7 cellular contexts compared by ENCODE assay signal in the genomic region with DNA sequence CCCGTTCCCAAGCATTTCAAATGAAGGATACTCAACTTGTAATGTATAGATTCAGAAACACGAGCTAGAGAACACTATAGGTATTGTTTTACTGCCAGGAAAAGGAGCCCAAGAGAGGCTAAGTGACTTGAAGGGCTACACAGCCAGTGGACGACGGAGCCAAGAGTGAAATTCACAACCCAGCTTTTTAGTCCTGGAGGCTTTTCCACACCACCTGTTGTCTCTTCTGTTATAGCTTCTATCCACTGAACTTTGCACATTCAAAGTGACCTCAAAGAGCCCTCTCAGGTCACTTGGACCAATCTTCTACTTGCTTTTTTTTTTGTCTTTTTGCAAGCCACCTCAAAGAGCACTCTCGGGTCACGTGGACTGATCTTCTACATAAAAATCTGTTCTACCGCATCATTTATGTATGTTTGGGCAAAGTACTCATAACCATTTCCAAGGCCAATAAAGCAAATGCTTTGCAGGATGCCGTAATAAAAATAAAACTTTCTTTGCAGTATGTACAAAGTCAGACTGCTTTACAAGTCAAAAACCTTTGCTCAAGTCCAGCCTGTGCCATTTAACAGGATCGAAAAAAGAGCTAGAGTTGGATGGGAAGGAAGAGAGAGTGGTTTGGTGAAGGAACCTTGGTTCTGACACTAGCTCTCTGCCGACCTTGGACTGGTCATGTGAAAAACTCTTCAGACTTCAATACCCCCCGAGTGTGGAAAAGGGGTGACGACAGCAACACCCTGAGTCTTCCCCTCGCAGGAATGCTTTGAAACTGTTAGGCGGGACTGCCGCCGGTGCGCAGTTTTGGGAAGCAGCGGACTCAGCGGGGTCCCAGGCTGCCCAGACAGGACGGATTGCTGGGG. TPM values are rescaled to one million over a fixed set of nuclear protein-coding genes. Genes with fewer than 3 reads are reported as not detected.
DNase-seq lines count a peak whose midpoint lies in the region; ATAC-seq and TF ChIP-seq lines count a peak whose summit lies in the region.

No MANE protein-coding gene starts in this region.

- H3K4me3 ChIP-seq in prostate gland = peak overlapping the region; percentile 65 to 86

- peak; percentile 3 for ATAC-seq in HG03469 (IDR thresholded peaks at IDR 0.05; ENCODE audit: unreplicated experiment)
- no peak for ATAC-seq in activated T-cell treated with anti-CD3 and anti-CD28 coated beads, Interleukin-2, amount 50 U/mL, for 4 hours

- no peaks in the 10 kb centered on the region for H3K9me3 ChIP-seq in prostate gland

- no peaks in the 10 kb centered on the region for H3K36me3 ChIP-seq in prostate gland

- no peak for TF ChIP-seq CTCF in GM10266 (IDR thresholded peaks at IDR 0.05; ENCODE audit: control insufficient read depth, insufficient read depth, low read depth, missing control alignments)
- no peak for TF ChIP-seq CTCF in prostate gland (IDR thresholded peaks at IDR 0.05)

- no peaks in the 10 kb centered on the region for H3K36me3 Mint-ChIP-seq in activated T-cell treated with anti-CD3 and anti-CD28 coated beads, Interleukin-2, amount 50 U/mL, for 4 hours (ENCODE audit: insufficient read depth)

- intact Hi-C loops in cardiac septum (cut with DNase I) = loop anchor here (5.0 kb wide), 1 partner anchor 189 kb away; a partner anchor contains a TSS
- intact Hi-C loops in prostate gland (cut with DNase I) = loop anchor here (10.0 kb wide), 1 partner anchor 191 kb away; a partner anchor contains a TSS

- peak overlapping the region; percentile 95 for H3K4me3 Mint-ChIP-seq in activated T-cell treated with anti-CD3 and anti-CD28 coated beads, Interleukin-2, amount 50 U/mL, for 4 hours

- H3K27me3 Mint-ChIP-seq in activated T-cell treated with anti-CD3 and anti-CD28 coated beads, Interleukin-2, amount 50 U/mL, for 4 hours (ENCODE audit: low read depth) = peaks cover 4% of the 10 kb centered on the region

- peaks cover 14% of the 10 kb centered on the region for H3K4me1 Mint-ChIP-seq in activated T-cell treated with anti-CD3 and anti-CD28 coated beads, Interleukin-2, amount 50 U/mL, for 4 hours (ENCODE audit: low read depth)

- H3K27ac ChIP-seq in prostate gland = peak overlapping the region; percentile 82 to 87

- H3K9me3 Mint-ChIP-seq in activated T-cell treated with anti-CD3 and anti-CD28 coated beads, Interleukin-2, amount 50 U/mL, for 4 hours = no peaks in the 10 kb centered on the region

- peak; percentile 20 for DNase-seq in GM10266 (ENCODE audit: extremely low spot score)
- DNase-seq in activated T-cell treated with anti-CD3 and anti-CD28 coated beads, Interleukin-2, amount 50 U/mL, for 4 hours = no peak
- peak; percentile 75 for DNase-seq in cardiac septum (ENCODE audit: low spot score)
- no peak for DNase-seq in prostate gland (ENCODE audit: low spot score)
- DNase-seq in NCI-H774 (lab: John Stamatoyannopoulos, UW) = no peak
- no peak for DNase-seq in NCI-H446 treated with DMSO at 0.1 percent for 48 hours (lab: John Stamatoyannopoulos, UW)

- H3K4me1 ChIP-seq in prostate gland (replicated peaks) = peaks cover 3% of the 10 kb centered on the region

- TF ChIP-seq POLR2A in prostate gland (IDR thresholded peaks at IDR 0.05) = no peak

- 19% methylated on average over 20 of the region's 20 CpGs for WGBS in prostate gland

- H3K27me3 ChIP-seq in prostate gland (replicated peaks; ENCODE audit: insufficient read depth) = no peaks in the 10 kb centered on the region

RNA-seq across cellular contexts. Expression of a gene that starts 0.8 kb away (rescaled TPM):
- 10 to 100 TPM; 21.7 to 24.9 (median 22.7) TPM for total RNA-seq in activated T-cell treated with anti-CD3 and anti-CD28 coated beads, Interleukin-2, amount 50 U/mL, for 4 hours
- 6.5 TPM for total RNA-seq in cardiac septum
- 10 to 100 TPM in 1 of 2 donors, 1 to 10 TPM in 1; 6.4 to 20.6 TPM for total RNA-seq in prostate gland

Comparison
In these comparisons a context has a peak if more than half of its experiments do, and no peak if none do; other contexts are left out.
1. DNase-seq: peak in GM10266 (single experiment) and cardiac septum (single experiment); none in activated T-cell treated with anti-CD3 and anti-CD28 coated beads, Interleukin-2, amount 50 U/mL, for 4 hours (single experiment), prostate gland (single experiment), NCI-H774 (single experiment) and NCI-H446 treated with DMSO at 0.1 percent for 48 hours (single experiment).